Comparison of ENCODE assay signal across 8 cellular contexts in genomic region chr11:63670738-63671321, GRCh38. TPM values are rescaled to one million over a fixed set of nuclear protein-coding genes. Genes with fewer than 3 reads are reported as not detected.
DNase-seq lines count a peak whose midpoint lies in the region; ATAC-seq and TF ChIP-seq lines count a peak whose summit lies in the region.

No MANE protein-coding gene starts in this region.

- H3K4me3 Mint-ChIP-seq in progenitor cell of endocrine pancreas (ENCODE audit: low read depth), result peak overlapping the region; percentile 63

- H3K9me3 ChIP-seq in SJCRH30 (replicated peaks) (no peaks in the 10 kb centered on the region), right atrium auricular region (no peaks in the 10 kb centered on the region)

- H3K36me3 ChIP-seq in SJCRH30 (no peaks in the 10 kb centered on the region), right atrium auricular region (no peaks in the 10 kb centered on the region)

- H3K4me1 ChIP-seq in SJCRH30 (peaks cover 5% of the 10 kb centered on the region; the same call in 1 of the 2 replicates), right atrium auricular region (peaks cover 0 to 48% of the 10 kb centered on the region in 2 donors)

- H3K27ac ChIP-seq in SJCRH30, result peak overlapping the region; percentile 74
- H3K27ac ChIP-seq in right atrium auricular region, result peak overlapping the region; percentile 98

- no peaks in the 10 kb centered on the region for H3K4me1 Mint-ChIP-seq in progenitor cell of endocrine pancreas (ENCODE audit: low read depth)

- peak; percentile 76 for DNase-seq in COLO668 (lab: John Stamatoyannopoulos, UW; ENCODE audit: unreplicated experiment)
- DNase-seq in GM19240 (ENCODE audit: insufficient read length, low spot score), result peak; percentile 23
- DNase-seq in SJCRH30, result peak; percentile 50 to 62
- DNase-seq in anterior cingulate cortex (lab: John Stamatoyannopoulos, UW), result peak in 52 of 58 donors; percentile 8 to 76 (median 50)
- DNase-seq in right atrium auricular region (ENCODE audit: low spot score), result peak; percentile 58
- no peak for DNase-seq in progenitor cell of endocrine pancreas (ENCODE audit: low spot score, unreplicated experiment)

- H3K27ac Mint-ChIP-seq in progenitor cell of endocrine pancreas, result no peak overlapping the region

- H3K9me3 Mint-ChIP-seq in progenitor cell of endocrine pancreas (ENCODE audit: low read depth), result no peaks in the 10 kb centered on the region

- ATAC-seq in HG03457 (IDR thresholded peaks at IDR 0.05; ENCODE audit: unreplicated experiment) (peak; percentile 23), GM19467 (IDR thresholded peaks at IDR 0.05; ENCODE audit: unreplicated experiment) (no peak)

- TF ChIP-seq CTCF in right atrium auricular region (IDR thresholded peaks at IDR 0.05) (peak; percentile 47 to 67), progenitor cell of endocrine pancreas (IDR thresholded peaks at IDR 0.05; ENCODE audit: unreplicated experiment) (peak; percentile 22)

- H3K36me3 Mint-ChIP-seq in progenitor cell of endocrine pancreas (ENCODE audit: insufficient read depth), result peaks cover 2% of the 10 kb centered on the region

- H3K4me3 ChIP-seq in SJCRH30 (peak overlapping the region; percentile 72), right atrium auricular region (peak overlapping the region; percentile 79 to 95)

- peaks cover 15% of the 10 kb centered on the region for H3K27me3 Mint-ChIP-seq in progenitor cell of endocrine pancreas

- H3K27me3 ChIP-seq in SJCRH30 (no peaks in the 10 kb centered on the region), right atrium auricular region (no peaks in the 10 kb centered on the region)

RNA-seq across cellular contexts. Expression of gene ATL3, which starts 0.3 kb away (rescaled TPM):
- total RNA-seq in SJCRH30 (2014; rRNA removed; shearing (Covaris generic)), result 25.1 and 26.4 TPM in 2 replicates
- 10 to 100 TPM; 17.9 to 33.5 TPM for total RNA-seq in right atrium auricular region
- 9.4 and 11.7 TPM in 2 replicates for total RNA-seq in progenitor cell of endocrine pancreas

RNA-seq across cellular contexts. Expression of gene RTN3, which starts 10.5 kb away (rescaled TPM):
- total RNA-seq in SJCRH30 (2014; rRNA removed; shearing (Covaris generic)), result 63.8 and 70.2 TPM in 2 replicates
- total RNA-seq in right atrium auricular region (10 to 100 TPM; 64.4 to 96.3 TPM), progenitor cell of endocrine pancreas (151 and 159 TPM in 2 replicates)

RNA-seq across cellular contexts. Expression of gene PLAAT3, which starts 56.6 kb away (rescaled TPM):
- total RNA-seq in SJCRH30 (2014; rRNA removed; shearing (Covaris generic)), result 7.7 and 10.0 TPM in 2 replicates
- total RNA-seq in right atrium auricular region, result 100 to 1,000 TPM; 111 TPM
- 41.9 and 46.3 TPM in 2 replicates for total RNA-seq in progenitor cell of endocrine pancreas
